Comparison of ENCODE assay signal across 8 cellular contexts in genomic region chrX:40083120-40083978, GRCh38. TPM values are rescaled to one million over a fixed set of nuclear protein-coding genes. Genes with fewer than 3 reads are reported as not detected.
DNase-seq lines count a peak whose midpoint lies in the region; ATAC-seq and TF ChIP-seq lines count a peak whose summit lies in the region.

No MANE protein-coding gene starts in this region.

- peak overlapping the region; percentile 82 for H3K27ac ChIP-seq in RWPE1

- H3K36me3 Mint-ChIP-seq in osteocyte (ENCODE audit: unreplicated experiment) = no peaks in the 10 kb centered on the region

- H3K27me3 Mint-ChIP-seq in osteocyte (ENCODE audit: unreplicated experiment) = no peaks in the 10 kb centered on the region

- H3K27ac Mint-ChIP-seq in osteocyte (ENCODE audit: unreplicated experiment) = peak overlapping the region; percentile 56

- POLR2A ChIA-PET in RWPE1 (lab: Yijun Ruan, JAX; ENCODE audit: low non-redundant PET) = no interaction called here

- no peak for ATAC-seq in GM21576 (IDR thresholded peaks at IDR 0.05; ENCODE audit: unreplicated experiment)

- H3K4me1 Mint-ChIP-seq in osteocyte (ENCODE audit: unreplicated experiment) = peaks cover 66% of the 10 kb centered on the region

- TF ChIP-seq CTCF in RWPE1 (conservative IDR thresholded peaks at IDR 0.05; ENCODE audit: low read depth) = no peak
- no peak for TF ChIP-seq CTCF in fibroblast of pulmonary artery (IDR thresholded peaks at IDR 0.05; ENCODE audit: low read length, missing control alignments)
- no peak for TF ChIP-seq CTCF in osteocyte (IDR thresholded peaks at IDR 0.05)

- H3K9me3 Mint-ChIP-seq in osteocyte (ENCODE audit: unreplicated experiment) = no peaks in the 10 kb centered on the region

- CTCF ChIA-PET in RWPE1 (lab: Yijun Ruan, JAX) = no interaction called here

- H3K4me3 Mint-ChIP-seq in osteocyte (ENCODE audit: unreplicated experiment) = peak overlapping the region; percentile 60

- DNase-seq in ELF-1 (ENCODE audit: low read depth, low spot score) = peak; percentile 49
- DNase-seq in RWPE1 (ENCODE audit: low spot score) = no peak
- no peak for DNase-seq in fibroblast of pulmonary artery (ENCODE audit: low read depth)
- no peak for DNase-seq in osteocyte (ENCODE audit: extremely low spot score, unreplicated experiment)
- no peak for DNase-seq in activated CD8-positive, alpha-beta memory T cell treated with anti-CD3 and anti-CD28 coated beads, Interleukin-2, amount 50 U/mL, for 48 hours
- no peak for DNase-seq in T-helper 9 cell
- no peak for DNase-seq in midbrain (lab: John Stamatoyannopoulos, UW)

- peak overlapping the region; percentile 38 for H3K4me3 ChIP-seq in fibroblast of pulmonary artery (replicated peaks; ENCODE audit: low read depth, low read length)

RNA-seq across cellular contexts. Expression of gene BCOR, which starts 14.4 kb away (rescaled TPM):
- 24.1 and 24.8 TPM in 2 replicates for total RNA-seq in osteocyte
